ENCODE assay signal across 8 cellular contexts in genomic region chr18:158128-159036, GRCh38.
DNase-seq lines count a peak whose midpoint lies in the region; ATAC-seq and TF ChIP-seq lines count a peak whose summit lies in the region.

Gene USP14, plus strand, starts transcription at chr18:158557. Its CDS starts 142 bp downstream, at chr18:158699.

- peak within 1 kb of the TSS; percentile 87 for H3K4me3 Mint-ChIP-seq in central memory CD8-positive, alpha-beta T cell

- peaks cover 6% of the 10 kb centered on the region for H3K36me3 Mint-ChIP-seq in central memory CD8-positive, alpha-beta T cell (ENCODE audit: insufficient read depth)

- ATAC-seq in HG03378 (IDR thresholded peaks at IDR 0.05; ENCODE audit: unreplicated experiment), result peak; percentile 87
- peak; percentile 91 to 92 for ATAC-seq in activated CD4-positive, CD25-positive, alpha-beta regulatory T cell treated with anti-CD3 and anti-CD28 coated beads, Interleukin-2, amount 50 U/mL, for 24 hours
- ATAC-seq in central memory CD8-positive, alpha-beta T cell (replicated peaks; ENCODE audit: extremely low read depth, poor library complexity, severe bottlenecking), result peak; percentile 90

- H3K9me3 Mint-ChIP-seq in central memory CD8-positive, alpha-beta T cell, result no peaks in the 10 kb centered on the region

- H3K27me3 Mint-ChIP-seq in central memory CD8-positive, alpha-beta T cell, result no peaks in the 10 kb centered on the region

- TF ChIP-seq POLR2A in GM19099 (IDR thresholded peaks at IDR 0.05; ENCODE audit: extremely low read depth, insufficient read length, low read depth), result peak; percentile 74

- peaks cover 32% of the 10 kb centered on the region for H3K4me1 Mint-ChIP-seq in central memory CD8-positive, alpha-beta T cell

- H3K27ac Mint-ChIP-seq in central memory CD8-positive, alpha-beta T cell (ENCODE audit: low read depth), result peak within 1 kb of the TSS; percentile 91

- DNase-seq in AML-193 (lab: John Stamatoyannopoulos, UW), result peak; percentile 90 to 92
- DNase-seq in NCI-H446 treated with DMSO at 0.1 percent for 48 hours (lab: John Stamatoyannopoulos, UW), result peak; percentile 88
- DNase-seq in central memory CD8-positive, alpha-beta T cell (ENCODE audit: low spot score in 2 of 2), result peak; percentile 86 to 93
- DNase-seq in iris pigment epithelial cell (ENCODE audit: low read depth), result peak; percentile 98
- peak; percentile 97 to 98 for DNase-seq in stimulated activated CD4-positive, alpha-beta T cell treated with anti-CD3 and anti-CD28 coated beads, Interleukin-12 subunit alpha, Interleukin-12 subunit beta, amount 100 ng/mL, for 24 hours (ENCODE audit: low read depth in 2 of 2)

Comparison
In these comparisons a context has a peak if more than half of its experiments do, and no peak if none do; other contexts are left out.
1. Peak in every context shown above with its lines: DNase-seq and ATAC-seq.